9 cellular contexts compared by ENCODE assay signal in the genomic region with DNA sequence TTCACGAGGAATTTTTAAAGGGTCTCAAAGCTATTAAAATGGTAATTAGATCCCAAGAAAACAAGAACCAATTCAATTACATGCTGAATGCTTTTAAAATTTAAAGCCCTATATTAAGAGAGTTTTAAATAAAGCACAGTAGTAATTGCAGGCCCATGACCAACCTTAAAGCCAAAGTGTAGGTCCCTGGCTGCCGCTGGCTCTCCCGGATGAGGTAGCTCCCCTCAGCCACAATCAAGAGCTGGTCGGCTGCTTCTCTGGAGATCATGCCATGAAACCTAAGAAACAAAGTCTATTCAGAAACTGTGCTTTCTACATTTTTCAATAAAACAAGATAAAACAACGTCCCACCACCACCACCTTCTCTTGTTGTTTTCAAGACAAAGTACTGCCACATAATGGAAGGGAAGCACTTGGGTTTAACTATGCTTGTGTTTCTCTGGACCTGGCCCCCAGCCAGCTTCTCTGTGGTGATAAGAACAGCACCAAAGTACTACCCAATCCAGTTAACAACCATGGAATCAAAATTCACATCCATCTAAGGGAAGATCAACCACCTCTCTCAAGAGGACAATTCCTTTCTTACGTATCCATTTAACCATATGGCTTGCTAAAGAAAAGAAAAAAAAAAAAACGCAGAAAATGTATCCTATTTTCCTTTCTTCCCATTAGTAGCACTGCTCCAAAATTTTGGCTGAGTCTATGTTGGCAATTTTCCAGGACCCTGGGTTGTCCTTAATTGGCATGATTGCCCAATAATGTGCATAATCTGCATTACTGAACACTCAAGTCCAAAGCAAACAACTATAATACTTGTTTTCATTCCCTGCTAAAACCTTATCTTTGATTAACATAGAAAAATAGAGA.
DNase-seq lines count a peak whose midpoint lies in the region; ATAC-seq, FAIRE-seq and TF ChIP-seq lines count a peak whose summit lies in the region.
"Had no signal": no experiment of that assay in that cellular context is flagged by ENCODE, and none has a peak within 500 bp of the region (broad histone marks: within the 10 kb centered on the region; RNA-seq: fewer than 3 reads in every experiment).

No MANE protein-coding gene starts in this region.

- WGBS in H1 (ENCODE audit: extremely low coverage in 1 of 2, insufficient coverage in 1 of 2, insufficient read length in 1 of 2, insufficient replicate concordance in 2 of 2, low coverage in 1 of 2, low lambda C conversion rate in 2 of 2, missing lambda C conversion rate in 1 of 2), 2 experiments = 83% methylated on average over 7 of the region's 7 CpGs; no CpG with 5 or more reads in 1 of the 2 experiments
- 80 to 90% (median 87%) methylated on average over 7 of the region's 7 CpGs for WGBS in stomach, 5 donors

- no peak for ATAC-seq in T-cell (replicated peaks in 1 of 4)

- H3K9ac ChIP-seq in H1 (replicated peaks in 1 of 4; ENCODE audit: extremely low read depth in 1 of 4, low read depth in 3 of 4, low read length in 3 of 4) = no peak overlapping the region; a peak in 1 of 7 replicates

- no peak overlapping the region for H3K56ac ChIP-seq in H1 (replicated peaks; ENCODE audit: insufficient read length, low read depth, low read length)

- no peaks in the 10 kb centered on the region for H3K9me3 Mint-ChIP-seq in T-cell
- H3K9me3 Mint-ChIP-seq: HFFc6; T-helper 2 cell treated with Interferon-gamma antibody and Interleukin-4, amounts not matched to agents 5 μg/mL and 100 μg/mL, for 36 hours had no signal

- no peak for TF ChIP-seq RAD21 in H1 (IDR thresholded peaks at IDR 0.05 in 1 of 2, conservative IDR thresholded peaks at IDR 0.05 in 1 of 2; ENCODE audit: low read depth in 2 of 2, low read length in 2 of 2)

- no peak overlapping the region for H3K4ac ChIP-seq in H1 (replicated peaks; ENCODE audit: insufficient read length, low read depth, low read length)

- H3K4me1 ChIP-seq in H1 (replicated peaks in 1 of 4; ENCODE audit: control insufficient read depth in 3 of 4, insufficient read depth in 4 of 4, low read length in 3 of 4) (peaks cover 0 to 5% (median 2%) of the 10 kb centered on the region in 4 experiments; a peak in 3 of 7 replicates), stomach (no peaks in the 10 kb centered on the region)

- intact Hi-C loops in stomach (cut with DNase I; ENCODE audit: low total_unique reads) = no loop called here

- H4K20me1 ChIP-seq in H1 (replicated peaks in 1 of 2; ENCODE audit: control insufficient read depth in 1 of 2, insufficient read depth in 2 of 2, low read length in 2 of 2) = no peaks in the 10 kb centered on the region

- no peak overlapping the region for H3K14ac ChIP-seq in H1 (ENCODE audit: insufficient read length)

- DNase-seq in LNCaP clone FGC (ENCODE audit: low read depth) (peak; percentile 18), NCI-H748 (lab: John Stamatoyannopoulos, UW; ENCODE audit: unreplicated experiment) (peak; percentile 91), H1 (ENCODE audit: low read depth in 1 of 2, low spot score in 2 of 2) (no peak), stomach (peak; percentile 34), T-cell (no peak), NCI-H526 treated with DMSO at 0.1 percent for 48 hours (lab: John Stamatoyannopoulos, UW) (no peak), AG08395 (ENCODE audit: low spot score) (no peak)
- DNase-seq: HFFc6 had no signal

- no peak overlapping the region for H2AK5ac ChIP-seq in H1 (ENCODE audit: low read depth, low read length)

- H3K27ac Mint-ChIP-seq in T-cell = no peak overlapping the region
- H3K27ac Mint-ChIP-seq: HFFc6; T-helper 2 cell treated with Interferon-gamma antibody and Interleukin-4, amounts not matched to agents 5 μg/mL and 100 μg/mL, for 36 hours had no signal

- H3K18ac ChIP-seq in H1 (ENCODE audit: extremely low read depth, low read length) = peak overlapping the region; percentile 79; the same call in 1 of the 2 replicates

- no peaks in the 10 kb centered on the region for H3K36me3 Mint-ChIP-seq in T-cell

- H3K4me2 ChIP-seq in H1 (ENCODE audit: insufficient read depth in 1 of 2, low read depth in 2 of 2, low read length in 2 of 2) = no peak overlapping the region

- peak overlapping the region; percentile 27; the same call in 1 of the 2 replicates for H2BK20ac ChIP-seq in H1 (ENCODE audit: low read length)

- H2AFZ ChIP-seq in H1 (ENCODE audit: low read length) = no peak overlapping the region

- H2BK5ac ChIP-seq in H1 (ENCODE audit: low read depth, low read length) = no peak overlapping the region

- H4K5ac ChIP-seq in H1 (ENCODE audit: insufficient read length, low read depth, low read length) = peak overlapping the region; percentile 68

- no peak for TF ChIP-seq POLR2A in H1 (IDR thresholded peaks at IDR 0.05; ENCODE audit: control extremely low read depth in 1 of 2, low read depth in 2 of 2, low read length in 2 of 2)
- TF ChIP-seq POLR2A in stomach (IDR thresholded peaks at IDR 0.05) = no peak

- H3K36me3 ChIP-seq in H1 (ENCODE audit: control insufficient read depth in 2 of 4, insufficient read depth in 4 of 4, low read length in 3 of 4) (peaks cover 0 to 27% (median 10%) of the 10 kb centered on the region in 4 experiments; a peak in 4 of 8 replicates), stomach (peaks cover 0 to 9% (median 4%) of the 10 kb centered on the region in 4 donors)

- POLR2A ChIA-PET in H1 (lab: Charles Lee; ENCODE audit: partially characterized antibody) = no interaction called here
- POLR2A ChIA-PET in T-cell (lab: Charles Lee) = interaction anchor here in 1 of 2 donors (0.7 kb wide), 2 partner anchors 14 to 54 kb away, joined by 3 to 8 read pairs; no protein-coding TSS in a partner anchor

- TF ChIP-seq CTCF in LNCaP clone FGC (IDR thresholded peaks at IDR 0.05; ENCODE audit: control insufficient read depth, extremely low read depth, insufficient read depth) (no peak), H1 (IDR thresholded peaks at IDR 0.05; ENCODE audit: control extremely low read depth in 1 of 3, insufficient read depth in 1 of 3, low read depth in 1 of 3, low read length in 3 of 3) (no peak), stomach (IDR thresholded peaks at IDR 0.05) (no peak)

- CTCF ChIA-PET in H1 (lab: Charles Lee; ENCODE audit: partially characterized antibody) (interaction anchor here (0.7 to 1.5 kb wide), 5 partner anchors 11 to 144 kb away, joined by 3 to 6 read pairs (median 4); no protein-coding TSS in a partner anchor), T-cell (lab: Charles Lee) (interaction anchor here in 1 of 2 donors (0.7 kb wide), 1 partner anchor 166 kb away, joined by 6 read pairs; no protein-coding TSS in a partner anchor)

- H3K4me3 Mint-ChIP-seq in T-cell = no peak overlapping the region
- H3K4me3 Mint-ChIP-seq: HFFc6; T-helper 2 cell treated with Interferon-gamma antibody and Interleukin-4, amounts not matched to agents 5 μg/mL and 100 μg/mL, for 36 hours had no signal

- H2BK12ac ChIP-seq in H1 (ENCODE audit: low read depth, low read length) = no peak overlapping the region

- H4K91ac ChIP-seq in H1 (replicated peaks; ENCODE audit: insufficient read length, low read length) = no peak overlapping the region

- no peaks in the 10 kb centered on the region for H3K23me2 ChIP-seq in H1 (ENCODE audit: low read depth, low read length)

- H3K4me1 Mint-ChIP-seq in T-cell = no peaks in the 10 kb centered on the region

- peak; percentile 39 for FAIRE-seq in H1 (lab: Jason Lieb, UNC)

- no peaks in the 10 kb centered on the region for H3K79me1 ChIP-seq in H1 (ENCODE audit: low read depth, low read length)

- H3K27me3 ChIP-seq in H1 (replicated peaks in 1 of 4; ENCODE audit: control insufficient read depth in 3 of 4, extremely low read depth in 1 of 4, insufficient read depth in 3 of 4, low read length in 3 of 4) (no peaks in the 10 kb centered on the region), stomach (no peaks in the 10 kb centered on the region)

- H2BK15ac ChIP-seq in H1 (ENCODE audit: low read length) = no peak overlapping the region

- no peaks in the 10 kb centered on the region for H3K79me2 ChIP-seq in H1 (ENCODE audit: control insufficient read depth in 1 of 2, insufficient read depth in 2 of 2, low read length in 2 of 2)

- H3K4me3 ChIP-seq in LNCaP clone FGC (ENCODE audit: low read depth, low read length) (no peak overlapping the region), H1 (ENCODE audit: extremely low read depth in 1 of 4, insufficient read depth in 2 of 4, low read depth in 3 of 4, low read length in 4 of 4) (no peak overlapping the region), stomach (no peak overlapping the region)

- H3K9me3 ChIP-seq in H1 (ENCODE audit: insufficient read depth in 2 of 2, low read depth in 1 of 2, low read length in 1 of 2) (peaks cover 0 to 2% of the 10 kb centered on the region in 2 experiments; a peak in 1 of 4 replicates), stomach (no peaks in the 10 kb centered on the region)

- no peak for TF ChIP-seq EP300 in H1 (IDR thresholded peaks at IDR 0.05; ENCODE audit: borderline replicate concordance in 1 of 2, low read depth in 2 of 2, low read length in 2 of 2)
- TF ChIP-seq EP300 in stomach (IDR thresholded peaks at IDR 0.05) = no peak

- H2BK120ac ChIP-seq in H1 (replicated peaks; ENCODE audit: low read depth, low read length) = no peak overlapping the region

- H3K23ac ChIP-seq in H1 (ENCODE audit: insufficient read length) = peak overlapping the region; percentile 47

- H3K27ac ChIP-seq in H1 (ENCODE audit: low read depth, low read length) (no peak overlapping the region), stomach (no peak overlapping the region)

- no peaks in the 10 kb centered on the region for H3K27me3 Mint-ChIP-seq in T-cell

- no peak overlapping the region; the same call in 1 of the 2 replicates for H4K8ac ChIP-seq in H1 (ENCODE audit: extremely low read depth, insufficient read depth, low read length)

TF ChIP-seq in H1, 55 proteins besides CTCF, POLR2A, EP300 and RAD21 (continues in another document):
- TF ChIP-seq CHD2 (IDR thresholded peaks at IDR 0.05; ENCODE audit: low read length) (no peak), GABPA (IDR thresholded peaks at IDR 0.05; ENCODE audit: borderline replicate concordance, insufficient read depth, low read length) (no peak), ZNF274 (IDR thresholded peaks at IDR 0.05; ENCODE audit: borderline replicate concordance, extremely low read depth, low read length) (no peak), TCF12 (IDR thresholded peaks at IDR 0.05; ENCODE audit: low read depth, low read length) (no peak), PHF8 (conservative IDR thresholded peaks at IDR 0.05; ENCODE audit: low read depth, low read length) (no peak), BRCA1 (IDR thresholded peaks at IDR 0.05; ENCODE audit: low read depth, low read length) (no peak), USF2 (IDR thresholded peaks at IDR 0.05; ENCODE audit: low read length) (no peak), MAFK (IDR thresholded peaks at IDR 0.05; ENCODE audit: low read depth, low read length) (no peak)

Comparison
In these comparisons a context has a peak if more than half of its experiments do, and no peak if none do; other contexts are left out.
1. DNase-seq: peak in LNCaP clone FGC (single experiment), NCI-H748 (single experiment) and stomach (single experiment); none in H1 (0 of 2), T-cell (0 of 34), NCI-H526 treated with DMSO at 0.1 percent for 48 hours (single experiment) and AG08395 (single experiment).